11 cellular contexts compared by ENCODE assay signal in the genomic region with DNA sequence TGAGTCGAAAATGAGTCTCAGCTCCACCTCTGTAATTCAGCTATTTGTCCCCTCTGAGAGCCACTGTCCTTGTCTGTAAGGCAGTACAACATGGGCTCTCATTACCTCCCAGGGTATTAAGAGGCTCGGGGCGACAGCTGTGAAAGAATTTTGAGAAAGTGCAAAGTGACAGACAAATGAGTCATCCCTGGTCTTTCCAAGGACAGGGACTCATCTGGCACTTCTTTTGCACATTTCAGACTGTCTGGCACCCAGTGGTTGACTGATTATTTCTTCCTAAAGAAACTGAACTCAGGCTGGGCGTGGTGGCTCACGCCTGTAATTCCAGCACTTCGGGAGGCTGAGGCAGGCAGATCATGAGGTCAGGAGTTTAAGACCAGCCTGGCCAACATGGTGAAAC.
DNase-seq lines count a peak whose midpoint lies in the region; ATAC-seq and TF ChIP-seq lines count a peak whose summit lies in the region.
"Had no signal": no experiment of that assay in that cellular context is flagged by ENCODE, and none has a peak within 500 bp of the region (broad histone marks: within the 10 kb centered on the region; RNA-seq: fewer than 3 reads in every experiment).

No MANE protein-coding gene starts in this region.

- no peaks in the 10 kb centered on the region for H3K36me3 ChIP-seq in GM23248 (ENCODE audit: low read depth)
- no peaks in the 10 kb centered on the region for H3K36me3 ChIP-seq in mesendoderm (ENCODE audit: control insufficient read depth, insufficient read depth, low read length)

- H2AK5ac ChIP-seq in mesendoderm (ENCODE audit: low read length) = no peak overlapping the region

- no peak overlapping the region for H3K27ac Mint-ChIP-seq in activated T-helper 17 cell treated with anti-CD3 and anti-CD28 coated beads, Interleukin-2, amount 50 U/mL, for 72 hours
- H3K27ac Mint-ChIP-seq in endothelial cell (ENCODE audit: unreplicated experiment) = no peak overlapping the region

- H3K27me3 ChIP-seq in GM23248 (replicated peaks; ENCODE audit: insufficient read depth) (no peaks in the 10 kb centered on the region), mesendoderm (ENCODE audit: insufficient read depth, low read length, poor library complexity) (no peaks in the 10 kb centered on the region)

- H3K18ac ChIP-seq in mesendoderm (ENCODE audit: low read length) = no peak overlapping the region

- no peaks in the 10 kb centered on the region for H3K27me3 Mint-ChIP-seq in activated T-helper 17 cell treated with anti-CD3 and anti-CD28 coated beads, Interleukin-2, amount 50 U/mL, for 72 hours
- peaks cover 2% of the 10 kb centered on the region for H3K27me3 Mint-ChIP-seq in endothelial cell (ENCODE audit: unreplicated experiment)

- no peaks in the 10 kb centered on the region for H3K9me2 ChIP-seq in GM23248 (ENCODE audit: insufficient read depth)

- H3K79me2 ChIP-seq in GM23248 (ENCODE audit: insufficient read depth) (peaks cover 93% of the 10 kb centered on the region), mesendoderm (ENCODE audit: control insufficient read depth, insufficient read depth, low read length) (peaks cover 29% of the 10 kb centered on the region)

- no peak overlapping the region for H4K8ac ChIP-seq in mesendoderm (ENCODE audit: low read depth, low read length)

- no peaks in the 10 kb centered on the region for H3K9me3 Mint-ChIP-seq in activated T-helper 17 cell treated with anti-CD3 and anti-CD28 coated beads, Interleukin-2, amount 50 U/mL, for 72 hours
- no peaks in the 10 kb centered on the region for H3K9me3 Mint-ChIP-seq in endothelial cell (ENCODE audit: unreplicated experiment)

- H3K4me1 ChIP-seq in GM23248 (ENCODE audit: insufficient read depth) (peaks cover 44% of the 10 kb centered on the region), mesendoderm (ENCODE audit: control insufficient read depth, low read depth, low read length) (peaks cover 22% of the 10 kb centered on the region)

- in situ Hi-C loops in GM23248 (cut with MboI) = no loop called here

- ATAC-seq in activated T-helper 17 cell treated with anti-CD3 and anti-CD28 coated beads, Interleukin-2, amount 50 U/mL, for 72 hours (replicated peaks) = peak; percentile 64

- H3K4me2 ChIP-seq in GM23248 (ENCODE audit: unreplicated experiment) = peak overlapping the region; percentile 14
- H3K4me2 ChIP-seq in mesendoderm (ENCODE audit: low read length) = no peak overlapping the region

- DNase-seq in NCI-H2227 treated with DMSO at 0.1 percent for 48 hours (lab: John Stamatoyannopoulos, UW) (peak; percentile 27), NCI-H2227 (lab: John Stamatoyannopoulos, UW; ENCODE audit: unreplicated experiment) (no peak), GM23248 (peak; percentile 72), mesendoderm (peak; percentile 97), endothelial cell (ENCODE audit: low spot score) (no peak), ecto neural progenitor cell (ENCODE audit: low spot score) (no peak), NCI-H2081 (lab: John Stamatoyannopoulos, UW) (no peak)
- DNase-seq: anterior cingulate cortex, NCI-H526 had no signal

- H3K9me3 ChIP-seq in GM23248 (ENCODE audit: low read depth) = no peaks in the 10 kb centered on the region

- H3K27ac ChIP-seq in GM23248 = peak overlapping the region; percentile 89
- H3K27ac ChIP-seq in mesendoderm (ENCODE audit: low read depth, low read length) = peak overlapping the region; percentile 82
- H3K27ac ChIP-seq: VCaP had no signal

- H3K4ac ChIP-seq in mesendoderm (ENCODE audit: low read depth, low read length) = no peak overlapping the region

- WGBS in GM23248 (ENCODE audit: low coverage in 1 of 2, low lambda C conversion rate in 2 of 2, missing lambda C conversion rate in 2 of 2), 2 experiments = 12 to 13% methylated on average over 6 of the region's 6 CpGs
- no CpG with 5 or more reads among the region's 6 CpGs for WGBS in mesendoderm (ENCODE audit: extremely low coverage, insufficient coverage, low lambda C conversion rate)

- H4K5ac ChIP-seq in mesendoderm (ENCODE audit: low read length) = no peak overlapping the region

- H3K79me1 ChIP-seq in mesendoderm (ENCODE audit: low read length) = peaks cover 27% of the 10 kb centered on the region

- H3K36me3 Mint-ChIP-seq in activated T-helper 17 cell treated with anti-CD3 and anti-CD28 coated beads, Interleukin-2, amount 50 U/mL, for 72 hours (ENCODE audit: low read depth) = no peaks in the 10 kb centered on the region
- no peaks in the 10 kb centered on the region for H3K36me3 Mint-ChIP-seq in endothelial cell (ENCODE audit: low read depth, unreplicated experiment)

- peaks cover 21% of the 10 kb centered on the region for H3F3A ChIP-seq in GM23248 (ENCODE audit: insufficient read depth)

- H3K4me3 ChIP-seq in GM23248 (no peak overlapping the region), mesendoderm (ENCODE audit: low read length) (no peak overlapping the region)

- H3K23ac ChIP-seq in mesendoderm (ENCODE audit: low read length) = no peak overlapping the region

- H3K56ac ChIP-seq in mesendoderm (ENCODE audit: low read length) = no peak overlapping the region

- no peaks in the 10 kb centered on the region for H4K20me1 ChIP-seq in GM23248 (ENCODE audit: insufficient read depth)

- no peak overlapping the region for H2BK15ac ChIP-seq in mesendoderm (replicated peaks; ENCODE audit: low read depth)

- TF ChIP-seq CTCF in endothelial cell (IDR thresholded peaks at IDR 0.05; ENCODE audit: unreplicated experiment) = no peak

- no peak overlapping the region for H2BK5ac ChIP-seq in mesendoderm (ENCODE audit: low read length)

- no peak overlapping the region for H2AFZ ChIP-seq in GM23248

- H2BK120ac ChIP-seq in mesendoderm (ENCODE audit: low read depth, low read length) = no peak overlapping the region

- peak overlapping the region; percentile 67 for H3K9ac ChIP-seq in GM23248
- no peak overlapping the region for H3K9ac ChIP-seq in mesendoderm (ENCODE audit: low read length)

- H3K4me1 Mint-ChIP-seq in activated T-helper 17 cell treated with anti-CD3 and anti-CD28 coated beads, Interleukin-2, amount 50 U/mL, for 72 hours = peaks cover 13% of the 10 kb centered on the region
- peaks cover 31% of the 10 kb centered on the region for H3K4me1 Mint-ChIP-seq in endothelial cell (ENCODE audit: unreplicated experiment)

- no peak overlapping the region for H3K4me3 Mint-ChIP-seq in activated T-helper 17 cell treated with anti-CD3 and anti-CD28 coated beads, Interleukin-2, amount 50 U/mL, for 72 hours
- H3K4me3 Mint-ChIP-seq in endothelial cell (ENCODE audit: unreplicated experiment) = no peak overlapping the region

Comparison
In these comparisons a context has a peak if more than half of its experiments do, and no peak if none do; other contexts are left out.
1. DNase-seq: peak in NCI-H2227 treated with DMSO at 0.1 percent for 48 hours (single experiment), GM23248 (single experiment) and mesendoderm (single experiment); none in NCI-H2227 (single experiment), endothelial cell (single experiment), ecto neural progenitor cell (single experiment) and NCI-H2081 (0 of 2).